30 cellular contexts compared by ENCODE assay signal in the genomic region with DNA sequence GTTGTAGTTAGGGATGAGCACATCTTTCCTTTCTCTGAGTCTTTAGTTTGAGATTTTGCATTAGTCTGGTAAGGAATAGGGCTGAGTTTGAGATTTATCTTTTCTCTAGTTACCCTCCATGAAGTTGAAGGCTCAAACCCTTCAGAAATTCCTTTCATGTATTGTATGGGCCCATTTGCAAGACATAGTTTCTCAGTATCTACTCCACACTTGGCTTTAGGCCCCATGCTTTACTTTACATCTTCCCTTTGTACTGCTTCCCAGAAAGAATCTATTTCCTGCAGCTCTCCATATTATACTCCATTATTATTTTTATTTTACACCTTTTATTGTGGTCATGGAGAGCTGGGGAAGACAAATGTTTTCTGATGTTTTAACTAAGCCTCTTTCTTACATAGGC.
"Had no signal": no experiment of that assay in that cellular context is flagged by ENCODE, and none has a peak within 500 bp of the region (broad histone marks: within the 10 kb centered on the region; RNA-seq: fewer than 3 reads in every experiment).

No MANE protein-coding gene starts in this region.

- H3K4me3 Mint-ChIP-seq: naive thymus-derived CD8-positive, alpha-beta T cell; natural killer cell treated with Interleukin-12 subunit alpha and Interleukin-12 subunit beta and Interleukin-15 and Interleukin-18, amount 100 ng/mL, for 72 hours; nephron progenitor cell; neural crest cell; stimulated activated memory B cell treated with anti-CD40 and anti-IgM and Interleukin-4, amounts not matched to agents 10 μg/mL and 1 μg/mL and 100 μg/mL, for 72 hours; stimulated activated naive CD8-positive, alpha-beta T cell treated with anti-CD3 and anti-CD28 coated beads, Interleukin-15, amount 100 ng/mL, for 72 hours; type B pancreatic cell had no signal

- H3K9me3 Mint-ChIP-seq: nephron progenitor cell, type B pancreatic cell had no signal

- H3K27me3 Mint-ChIP-seq: naive thymus-derived CD8-positive, alpha-beta T cell; natural killer cell treated with Interleukin-12 subunit alpha and Interleukin-12 subunit beta and Interleukin-15 and Interleukin-18, amount 100 ng/mL, for 72 hours; stimulated activated memory B cell treated with anti-CD40 and anti-IgM and Interleukin-4, amounts not matched to agents 10 μg/mL and 1 μg/mL and 100 μg/mL, for 72 hours; stimulated activated naive CD8-positive, alpha-beta T cell treated with anti-CD3 and anti-CD28 coated beads, Interleukin-15, amount 100 ng/mL, for 72 hours; type B pancreatic cell had no signal

- H3K36me3 ChIP-seq: neutrophil, pancreas, prostate gland, right lobe of liver, sigmoid colon, spleen, suprapubic skin, tibial artery, transverse colon, upper lobe of right lung, uterus had no signal

- ATAC-seq: naive thymus-derived CD8-positive, alpha-beta T cell; natural killer cell treated with Interleukin-12 subunit alpha and Interleukin-12 subunit beta and Interleukin-15 and Interleukin-18, amount 100 ng/mL, for 72 hours; pancreas; right cardiac atrium; right lobe of liver; stimulated activated memory B cell treated with anti-CD40 and anti-IgM and Interleukin-4, amounts not matched to agents 10 μg/mL and 1 μg/mL and 100 μg/mL, for 72 hours; stimulated activated naive CD8-positive, alpha-beta T cell treated with anti-CD3 and anti-CD28 coated beads, Interleukin-15, amount 100 ng/mL, for 72 hours; stimulated activated naive CD8-positive, alpha-beta T cell treated with anti-CD3 and anti-CD28 coated beads, Interleukin-15, Interleukin-2, amounts not matched to agents 100 U/mL and 50 U/mL, for 24 hours; upper lobe of right lung had no signal

- H3K4me1 Mint-ChIP-seq: naive thymus-derived CD8-positive, alpha-beta T cell; nephron progenitor cell; neural crest cell; stimulated activated memory B cell treated with anti-CD40 and anti-IgM and Interleukin-4, amounts not matched to agents 10 μg/mL and 1 μg/mL and 100 μg/mL, for 72 hours; stimulated activated naive CD8-positive, alpha-beta T cell treated with anti-CD3 and anti-CD28 coated beads, Interleukin-15, amount 100 ng/mL, for 72 hours had no signal

- H3K36me3 Mint-ChIP-seq: natural killer cell treated with Interleukin-12 subunit alpha and Interleukin-12 subunit beta and Interleukin-15 and Interleukin-18, amount 100 ng/mL, for 72 hours; stimulated activated memory B cell treated with anti-CD40 and anti-IgM and Interleukin-4, amounts not matched to agents 10 μg/mL and 1 μg/mL and 100 μg/mL, for 72 hours; type B pancreatic cell had no signal

- H3K4me3 ChIP-seq: pancreas, prostate gland, right lobe of liver, sigmoid colon, spleen, suprapubic skin, testis, tibial artery, transverse colon, upper lobe of right lung, uterus had no signal

- H3K27me3 ChIP-seq: neutrophil, pancreas, right lobe of liver, sigmoid colon, spleen, suprapubic skin, testis, tibial artery, transverse colon, upper lobe of right lung, uterus had no signal

- H3K27ac ChIP-seq: neutrophil, pancreas, prostate gland, right lobe of liver, sigmoid colon, spleen, suprapubic skin, testis, tibial artery, transverse colon, upper lobe of right lung, uterus had no signal

- H3K27ac Mint-ChIP-seq: naive thymus-derived CD8-positive, alpha-beta T cell; natural killer cell treated with Interleukin-12 subunit alpha and Interleukin-12 subunit beta and Interleukin-15 and Interleukin-18, amount 100 ng/mL, for 72 hours; nephron progenitor cell; stimulated activated memory B cell treated with anti-CD40 and anti-IgM and Interleukin-4, amounts not matched to agents 10 μg/mL and 1 μg/mL and 100 μg/mL, for 72 hours; stimulated activated naive CD8-positive, alpha-beta T cell treated with anti-CD3 and anti-CD28 coated beads, Interleukin-15, amount 100 ng/mL, for 72 hours; type B pancreatic cell had no signal

- H3K9me3 ChIP-seq: neutrophil, pancreas, prostate gland, right lobe of liver, sigmoid colon, suprapubic skin, testis, tibial artery, transverse colon, upper lobe of right lung, uterus had no signal

- DNase-seq: naive thymus-derived CD8-positive, alpha-beta T cell; nephron progenitor cell; nucleus accumbens; pancreas; right cardiac atrium; right lobe of liver; sigmoid colon; small intestine; spleen; stimulated activated CD4-positive, alpha-beta T cell treated with anti-CD3 and anti-CD28 coated beads, Interleukin-12 subunit alpha, Interleukin-12 subunit beta, amount 100 ng/mL, for 4 hours; stimulated activated CD4-positive, alpha-beta T cell treated with anti-CD3 and anti-CD28 coated beads, Interleukin-1b, Interleukin-23, amount 100 ng/mL, for 48 hours; stimulated activated CD4-positive, alpha-beta T cell treated with anti-CD3 and anti-CD28 coated beads, Interleukin-4, amount 100 ng/mL, for 1 hour; stimulated activated CD4-positive, alpha-beta T cell treated with anti-CD3 and anti-CD28 coated beads, Interleukin-4, amount 100 ng/mL, for 4 hours; stimulated activated CD8-positive, alpha-beta memory T cell treated with anti-CD3 and anti-CD28 coated beads, Interleukin-4, amount 100 ng/mL, for 48 hours; stimulated activated naive CD4-positive, alpha-beta T cell; stimulated activated naive CD8-positive, alpha-beta T cell treated with anti-CD3 and anti-CD28 coated beads, Interleukin-15, amount 100 ng/mL, for 72 hours; stimulated activated naive CD8-positive, alpha-beta T cell treated with anti-CD3 and anti-CD28 coated beads, Interleukin-15, Interleukin-2, amounts not matched to agents 100 U/mL and 50 U/mL, for 24 hours; substantia nigra; testis; tibial artery; transverse colon; upper lobe of right lung; uterus had no signal

- H3K4me1 ChIP-seq: pancreas, prostate gland, right lobe of liver, sigmoid colon, spleen, suprapubic skin, testis, tibial artery, transverse colon, upper lobe of right lung, uterus had no signal
